Comparison of ENCODE assay signal across 1 cellular context in the genomic region with DNA sequence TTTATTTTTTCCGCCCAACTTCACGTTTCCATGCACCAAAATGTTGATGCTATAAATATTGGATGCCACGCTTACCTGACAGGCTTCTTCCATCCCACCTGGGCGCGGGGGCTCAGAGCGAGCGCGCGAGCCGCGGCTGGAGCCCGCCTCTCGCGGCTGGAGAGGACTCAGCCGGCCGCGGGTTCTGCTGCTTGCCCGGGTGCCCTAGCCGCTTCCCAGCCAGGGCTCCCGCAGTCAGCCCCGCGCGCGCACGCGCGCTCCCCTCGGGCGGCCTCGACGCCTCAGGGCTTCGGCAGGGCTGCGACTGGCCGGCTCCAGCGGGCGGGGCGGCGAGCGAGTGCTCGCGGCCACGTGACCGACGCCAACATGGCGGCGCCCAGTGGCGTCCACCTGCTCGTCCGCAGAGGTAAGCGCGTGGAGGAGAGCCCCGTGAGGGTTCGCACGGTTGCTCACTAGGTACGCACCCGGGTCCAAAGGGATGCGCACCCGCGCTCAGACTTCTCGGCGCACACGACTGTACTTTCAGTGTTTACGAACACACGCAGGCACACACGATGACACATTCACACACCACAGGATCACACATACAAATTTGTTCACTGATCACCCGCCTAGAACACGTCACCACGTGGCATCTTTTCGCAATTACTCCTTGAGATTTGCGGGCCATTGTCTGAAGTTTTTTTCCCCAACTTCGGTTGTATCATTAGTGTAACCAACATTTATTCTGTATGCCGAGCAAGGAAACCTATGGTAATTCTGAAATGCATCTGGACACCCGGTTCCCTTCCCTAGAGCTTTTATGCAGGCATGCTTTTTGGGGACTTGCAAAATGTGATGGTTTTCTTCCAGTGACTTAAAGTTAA.
TF ChIP-seq lines count a peak whose summit lies in the region.

A gene (plus strand): TSS at position 350 of the 866 bp plus-strand sequence. CDS start 17 bp downstream, at position 367.

TF ChIP-seq in K562, 482 proteins besides CTCF, POLR2A, EP300 and RAD21 (continued from another document and continues in another):
- TF ChIP-seq ETV6 (IDR thresholded peaks at IDR 0.05; ENCODE audit: borderline replicate concordance in 1 of 2, low read depth in 2 of 2, low read length in 1 of 2), result no peak
- TF ChIP-seq ETV6 (CRISPR knock-in tag; IDR thresholded peaks at IDR 0.05; ENCODE audit: borderline replicate concordance), result peak; percentile 85; the same call in 1 of the 2 replicates
- TF ChIP-seq, protein P1, sequence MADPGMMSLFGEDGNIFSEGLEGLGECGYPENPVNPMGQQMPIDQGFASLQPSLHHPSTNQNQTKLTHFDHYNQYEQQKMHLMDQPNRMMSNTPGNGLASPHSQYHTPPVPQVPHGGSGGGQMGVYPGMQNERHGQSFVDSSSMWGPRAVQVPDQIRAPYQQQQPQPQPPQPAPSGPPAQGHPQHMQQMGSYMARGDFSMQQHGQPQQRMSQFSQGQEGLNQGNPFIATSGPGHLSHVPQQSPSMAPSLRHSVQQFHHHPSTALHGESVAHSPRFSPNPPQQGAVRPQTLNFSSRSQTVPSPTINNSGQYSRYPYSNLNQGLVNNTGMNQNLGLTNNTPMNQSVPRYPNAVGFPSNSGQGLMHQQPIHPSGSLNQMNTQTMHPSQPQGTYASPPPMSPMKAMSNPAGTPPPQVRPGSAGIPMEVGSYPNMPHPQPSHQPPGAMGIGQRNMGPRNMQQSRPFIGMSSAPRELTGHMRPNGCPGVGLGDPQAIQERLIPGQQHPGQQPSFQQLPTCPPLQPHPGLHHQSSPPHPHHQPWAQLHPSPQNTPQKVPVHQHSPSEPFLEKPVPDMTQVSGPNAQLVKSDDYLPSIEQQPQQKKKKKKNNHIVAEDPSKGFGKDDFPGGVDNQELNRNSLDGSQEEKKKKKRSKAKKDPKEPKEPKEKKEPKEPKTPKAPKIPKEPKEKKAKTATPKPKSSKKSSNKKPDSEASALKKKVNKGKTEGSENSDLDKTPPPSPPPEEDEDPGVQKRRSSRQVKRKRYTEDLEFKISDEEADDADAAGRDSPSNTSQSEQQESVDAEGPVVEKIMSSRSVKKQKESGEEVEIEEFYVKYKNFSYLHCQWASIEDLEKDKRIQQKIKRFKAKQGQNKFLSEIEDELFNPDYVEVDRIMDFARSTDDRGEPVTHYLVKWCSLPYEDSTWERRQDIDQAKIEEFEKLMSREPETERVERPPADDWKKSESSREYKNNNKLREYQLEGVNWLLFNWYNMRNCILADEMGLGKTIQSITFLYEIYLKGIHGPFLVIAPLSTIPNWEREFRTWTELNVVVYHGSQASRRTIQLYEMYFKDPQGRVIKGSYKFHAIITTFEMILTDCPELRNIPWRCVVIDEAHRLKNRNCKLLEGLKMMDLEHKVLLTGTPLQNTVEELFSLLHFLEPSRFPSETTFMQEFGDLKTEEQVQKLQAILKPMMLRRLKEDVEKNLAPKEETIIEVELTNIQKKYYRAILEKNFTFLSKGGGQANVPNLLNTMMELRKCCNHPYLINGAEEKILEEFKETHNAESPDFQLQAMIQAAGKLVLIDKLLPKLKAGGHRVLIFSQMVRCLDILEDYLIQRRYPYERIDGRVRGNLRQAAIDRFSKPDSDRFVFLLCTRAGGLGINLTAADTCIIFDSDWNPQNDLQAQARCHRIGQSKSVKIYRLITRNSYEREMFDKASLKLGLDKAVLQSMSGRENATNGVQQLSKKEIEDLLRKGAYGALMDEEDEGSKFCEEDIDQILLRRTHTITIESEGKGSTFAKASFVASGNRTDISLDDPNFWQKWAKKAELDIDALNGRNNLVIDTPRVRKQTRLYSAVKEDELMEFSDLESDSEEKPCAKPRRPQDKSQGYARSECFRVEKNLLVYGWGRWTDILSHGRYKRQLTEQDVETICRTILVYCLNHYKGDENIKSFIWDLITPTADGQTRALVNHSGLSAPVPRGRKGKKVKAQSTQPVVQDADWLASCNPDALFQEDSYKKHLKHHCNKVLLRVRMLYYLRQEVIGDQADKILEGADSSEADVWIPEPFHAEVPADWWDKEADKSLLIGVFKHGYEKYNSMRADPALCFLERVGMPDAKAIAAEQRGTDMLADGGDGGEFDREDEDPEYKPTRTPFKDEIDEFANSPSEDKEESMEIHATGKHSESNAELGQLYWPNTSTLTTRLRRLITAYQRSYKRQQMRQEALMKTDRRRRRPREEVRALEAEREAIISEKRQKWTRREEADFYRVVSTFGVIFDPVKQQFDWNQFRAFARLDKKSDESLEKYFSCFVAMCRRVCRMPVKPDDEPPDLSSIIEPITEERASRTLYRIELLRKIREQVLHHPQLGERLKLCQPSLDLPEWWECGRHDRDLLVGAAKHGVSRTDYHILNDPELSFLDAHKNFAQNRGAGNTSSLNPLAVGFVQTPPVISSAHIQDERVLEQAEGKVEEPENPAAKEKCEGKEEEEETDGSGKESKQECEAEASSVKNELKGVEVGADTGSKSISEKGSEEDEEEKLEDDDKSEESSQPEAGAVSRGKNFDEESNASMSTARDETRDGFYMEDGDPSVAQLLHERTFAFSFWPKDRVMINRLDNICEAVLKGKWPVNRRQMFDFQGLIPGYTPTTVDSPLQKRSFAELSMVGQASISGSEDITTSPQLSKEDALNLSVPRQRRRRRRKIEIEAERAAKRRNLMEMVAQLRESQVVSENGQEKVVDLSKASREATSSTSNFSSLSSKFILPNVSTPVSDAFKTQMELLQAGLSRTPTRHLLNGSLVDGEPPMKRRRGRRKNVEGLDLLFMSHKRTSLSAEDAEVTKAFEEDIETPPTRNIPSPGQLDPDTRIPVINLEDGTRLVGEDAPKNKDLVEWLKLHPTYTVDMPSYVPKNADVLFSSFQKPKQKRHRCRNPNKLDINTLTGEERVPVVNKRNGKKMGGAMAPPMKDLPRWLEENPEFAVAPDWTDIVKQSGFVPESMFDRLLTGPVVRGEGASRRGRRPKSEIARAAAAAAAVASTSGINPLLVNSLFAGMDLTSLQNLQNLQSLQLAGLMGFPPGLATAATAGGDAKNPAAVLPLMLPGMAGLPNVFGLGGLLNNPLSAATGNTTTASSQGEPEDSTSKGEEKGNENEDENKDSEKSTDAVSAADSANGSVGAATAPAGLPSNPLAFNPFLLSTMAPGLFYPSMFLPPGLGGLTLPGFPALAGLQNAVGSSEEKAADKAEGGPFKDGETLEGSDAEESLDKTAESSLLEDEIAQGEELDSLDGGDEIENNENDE (IDR thresholded peaks at IDR 0.05; ENCODE audit: low read depth, low read length), result no peak
- no peak for TF ChIP-seq JUNB (CRISPR knock-in tag; conservative IDR thresholded peaks at IDR 0.05)
- TF ChIP-seq, protein P2, sequence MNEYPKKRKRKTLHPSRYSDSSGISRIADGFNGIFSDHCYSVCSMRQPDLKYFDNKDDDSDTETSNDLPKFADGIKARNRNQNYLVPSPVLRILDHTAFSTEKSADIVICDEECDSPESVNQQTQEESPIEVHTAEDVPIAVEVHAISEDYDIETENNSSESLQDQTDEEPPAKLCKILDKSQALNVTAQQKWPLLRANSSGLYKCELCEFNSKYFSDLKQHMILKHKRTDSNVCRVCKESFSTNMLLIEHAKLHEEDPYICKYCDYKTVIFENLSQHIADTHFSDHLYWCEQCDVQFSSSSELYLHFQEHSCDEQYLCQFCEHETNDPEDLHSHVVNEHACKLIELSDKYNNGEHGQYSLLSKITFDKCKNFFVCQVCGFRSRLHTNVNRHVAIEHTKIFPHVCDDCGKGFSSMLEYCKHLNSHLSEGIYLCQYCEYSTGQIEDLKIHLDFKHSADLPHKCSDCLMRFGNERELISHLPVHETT (CRISPR knock-in tag; conservative IDR thresholded peaks at IDR 0.05 in 1 of 2, IDR thresholded peaks at IDR 0.05 in 1 of 2), result peak in 1 of 2 experiments; percentile 72; a peak in 2 of 4 replicates
- TF ChIP-seq SMARCE1 (IDR thresholded peaks at IDR 0.05), result peak; percentile 13; the same call in 1 of the 2 replicates
- TF ChIP-seq TAF7 (tag; IDR thresholded peaks at IDR 0.05), result peak; percentile 81; the same call in 1 of the 2 replicates
- TF ChIP-seq, protein P3, sequence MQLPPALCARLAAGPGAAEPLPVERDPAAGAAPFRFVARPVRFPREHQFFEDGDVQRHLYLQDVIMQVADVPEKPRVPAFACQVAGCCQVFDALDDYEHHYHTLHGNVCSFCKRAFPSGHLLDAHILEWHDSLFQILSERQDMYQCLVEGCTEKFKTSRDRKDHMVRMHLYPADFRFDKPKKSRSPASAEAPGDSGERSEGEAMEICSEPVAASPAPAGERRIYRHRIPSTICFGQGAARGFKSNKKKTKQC (CRISPR knock-in tag; IDR thresholded peaks at IDR 0.05), result peak; percentile 94
- no peak for TF ChIP-seq HDGF (IDR thresholded peaks at IDR 0.05)
- peak; percentile 89 for TF ChIP-seq GATAD2B (IDR thresholded peaks at IDR 0.05; ENCODE audit: borderline replicate concordance)
- no peak for TF ChIP-seq NFIX (CRISPR knock-in tag; IDR thresholded peaks at IDR 0.05; ENCODE audit: low read depth)
- TF ChIP-seq, protein P4, sequence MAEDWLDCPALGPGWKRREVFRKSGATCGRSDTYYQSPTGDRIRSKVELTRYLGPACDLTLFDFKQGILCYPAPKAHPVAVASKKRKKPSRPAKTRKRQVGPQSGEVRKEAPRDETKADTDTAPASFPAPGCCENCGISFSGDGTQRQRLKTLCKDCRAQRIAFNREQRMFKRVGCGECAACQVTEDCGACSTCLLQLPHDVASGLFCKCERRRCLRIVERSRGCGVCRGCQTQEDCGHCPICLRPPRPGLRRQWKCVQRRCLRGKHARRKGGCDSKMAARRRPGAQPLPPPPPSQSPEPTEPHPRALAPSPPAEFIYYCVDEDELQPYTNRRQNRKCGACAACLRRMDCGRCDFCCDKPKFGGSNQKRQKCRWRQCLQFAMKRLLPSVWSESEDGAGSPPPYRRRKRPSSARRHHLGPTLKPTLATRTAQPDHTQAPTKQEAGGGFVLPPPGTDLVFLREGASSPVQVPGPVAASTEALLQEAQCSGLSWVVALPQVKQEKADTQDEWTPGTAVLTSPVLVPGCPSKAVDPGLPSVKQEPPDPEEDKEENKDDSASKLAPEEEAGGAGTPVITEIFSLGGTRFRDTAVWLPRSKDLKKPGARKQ (CRISPR knock-in tag; IDR thresholded peaks at IDR 0.05), result no peak
- no peak for TF ChIP-seq SMARCB1 (IDR thresholded peaks at IDR 0.05; ENCODE audit: insufficient read length, low read depth)
- TF ChIP-seq ZNF224 (CRISPR knock-in tag; IDR thresholded peaks at IDR 0.05), result peak; percentile 80; the same call in 1 of the 2 replicates
- TF ChIP-seq, protein P5, sequence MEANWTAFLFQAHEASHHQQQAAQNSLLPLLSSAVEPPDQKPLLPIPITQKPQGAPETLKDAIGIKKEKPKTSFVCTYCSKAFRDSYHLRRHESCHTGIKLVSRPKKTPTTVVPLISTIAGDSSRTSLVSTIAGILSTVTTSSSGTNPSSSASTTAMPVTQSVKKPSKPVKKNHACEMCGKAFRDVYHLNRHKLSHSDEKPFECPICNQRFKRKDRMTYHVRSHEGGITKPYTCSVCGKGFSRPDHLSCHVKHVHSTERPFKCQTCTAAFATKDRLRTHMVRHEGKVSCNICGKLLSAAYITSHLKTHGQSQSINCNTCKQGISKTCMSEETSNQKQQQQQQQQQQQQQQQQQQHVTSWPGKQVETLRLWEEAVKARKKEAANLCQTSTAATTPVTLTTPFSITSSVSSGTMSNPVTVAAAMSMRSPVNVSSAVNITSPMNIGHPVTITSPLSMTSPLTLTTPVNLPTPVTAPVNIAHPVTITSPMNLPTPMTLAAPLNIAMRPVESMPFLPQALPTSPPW (CRISPR knock-in tag; IDR thresholded peaks at IDR 0.05), result peak; percentile 70
- TF ChIP-seq, protein P6, sequence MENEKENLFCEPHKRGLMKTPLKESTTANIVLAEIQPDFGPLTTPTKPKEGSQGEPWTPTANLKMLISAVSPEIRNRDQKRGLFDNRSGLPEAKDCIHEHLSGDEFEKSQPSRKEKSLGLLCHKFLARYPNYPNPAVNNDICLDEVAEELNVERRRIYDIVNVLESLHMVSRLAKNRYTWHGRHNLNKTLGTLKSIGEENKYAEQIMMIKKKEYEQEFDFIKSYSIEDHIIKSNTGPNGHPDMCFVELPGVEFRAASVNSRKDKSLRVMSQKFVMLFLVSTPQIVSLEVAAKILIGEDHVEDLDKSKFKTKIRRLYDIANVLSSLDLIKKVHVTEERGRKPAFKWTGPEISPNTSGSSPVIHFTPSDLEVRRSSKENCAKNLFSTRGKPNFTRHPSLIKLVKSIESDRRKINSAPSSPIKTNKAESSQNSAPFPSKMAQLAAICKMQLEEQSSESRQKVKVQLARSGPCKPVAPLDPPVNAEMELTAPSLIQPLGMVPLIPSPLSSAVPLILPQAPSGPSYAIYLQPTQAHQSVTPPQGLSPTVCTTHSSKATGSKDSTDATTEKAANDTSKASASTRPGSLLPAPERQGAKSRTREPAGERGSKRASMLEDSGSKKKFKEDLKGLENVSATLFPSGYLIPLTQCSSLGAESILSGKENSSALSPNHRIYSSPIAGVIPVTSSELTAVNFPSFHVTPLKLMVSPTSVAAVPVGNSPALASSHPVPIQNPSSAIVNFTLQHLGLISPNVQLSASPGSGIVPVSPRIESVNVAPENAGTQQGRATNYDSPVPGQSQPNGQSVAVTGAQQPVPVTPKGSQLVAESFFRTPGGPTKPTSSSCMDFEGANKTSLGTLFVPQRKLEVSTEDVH (IDR thresholded peaks at IDR 0.05; ENCODE audit: low read depth, partially characterized antibody), result peak; percentile 34
- no peak for TF ChIP-seq ZFP30 (CRISPR knock-in tag; IDR thresholded peaks at IDR 0.05; ENCODE audit: borderline replicate concordance)
- peak; percentile 94 for TF ChIP-seq CXXC5 (CRISPR knock-in tag; IDR thresholded peaks at IDR 0.05)
- peak; percentile 68 for TF ChIP-seq HDAC3 (IDR thresholded peaks at IDR 0.05; ENCODE audit: borderline replicate concordance, partially characterized antibody)
- TF ChIP-seq RBM25 (IDR thresholded peaks at IDR 0.05; ENCODE audit: low read depth, low read length, severe bottlenecking), result peak; percentile 40
- peak; percentile 62; the same call in 1 of the 2 replicates for TF ChIP-seq CREB1 (IDR thresholded peaks at IDR 0.05)
- peak; percentile 66 for TF ChIP-seq CREB1 (CRISPR knock-in tag; IDR thresholded peaks at IDR 0.05)
- TF ChIP-seq CTBP1 (IDR thresholded peaks at IDR 0.05; ENCODE audit: borderline replicate concordance), result peak; percentile 94
- peak; percentile 98 for TF ChIP-seq KDM5B (IDR thresholded peaks at IDR 0.05; ENCODE audit: insufficient replicate concordance, low read depth, low read length)
- TF ChIP-seq CEBPB (tag; IDR thresholded peaks at IDR 0.05), result peak; percentile 89
- TF ChIP-seq HDAC8 (tag; IDR thresholded peaks at IDR 0.05), result peak; percentile 87
- TF ChIP-seq ATF7 (IDR thresholded peaks at IDR 0.05), result peak; percentile 95
- no peak for TF ChIP-seq PRMT5 (CRISPR knock-in tag; IDR thresholded peaks at IDR 0.05)
- TF ChIP-seq, protein P7, sequence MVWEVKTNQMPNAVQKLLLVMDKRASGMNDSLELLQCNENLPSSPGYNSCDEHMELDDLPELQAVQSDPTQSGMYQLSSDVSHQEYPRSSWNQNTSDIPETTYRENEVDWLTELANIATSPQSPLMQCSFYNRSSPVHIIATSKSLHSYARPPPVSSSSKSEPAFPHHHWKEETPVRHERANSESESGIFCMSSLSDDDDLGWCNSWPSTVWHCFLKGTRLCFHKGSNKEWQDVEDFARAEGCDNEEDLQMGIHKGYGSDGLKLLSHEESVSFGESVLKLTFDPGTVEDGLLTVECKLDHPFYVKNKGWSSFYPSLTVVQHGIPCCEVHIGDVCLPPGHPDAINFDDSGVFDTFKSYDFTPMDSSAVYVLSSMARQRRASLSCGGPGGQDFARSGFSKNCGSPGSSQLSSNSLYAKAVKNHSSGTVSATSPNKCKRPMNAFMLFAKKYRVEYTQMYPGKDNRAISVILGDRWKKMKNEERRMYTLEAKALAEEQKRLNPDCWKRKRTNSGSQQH (CRISPR knock-in tag; IDR thresholded peaks at IDR 0.05), result peak; percentile 53; the same call in 1 of the 2 replicates
- TF ChIP-seq SMAD4 (CRISPR knock-in tag; conservative IDR thresholded peaks at IDR 0.05), result peak; percentile 78
- peak; percentile 94 to 95 for TF ChIP-seq NRF1 (conservative IDR thresholded peaks at IDR 0.05 in 1 of 2, IDR thresholded peaks at IDR 0.05 in 1 of 2)
- no peak for TF ChIP-seq TAF15 (IDR thresholded peaks at IDR 0.05; ENCODE audit: low read depth, low read length)
- TF ChIP-seq NONO (IDR thresholded peaks at IDR 0.05; ENCODE audit: low read depth in 2 of 2, low read length in 1 of 2), result peak; percentile 84 to 87
- peak; percentile 93 for TF ChIP-seq FOXK1 (CRISPR knock-in tag; IDR thresholded peaks at IDR 0.05; ENCODE audit: borderline replicate concordance)
